ENCODE assay signal across 11 cellular contexts in genomic region chr17:79420318-79421243, GRCh38.
DNase-seq lines count a peak whose midpoint lies in the region; ATAC-seq, FAIRE-seq and TF ChIP-seq lines count a peak whose summit lies in the region.
"Had no signal": no experiment of that assay in that cellular context is flagged by ENCODE, and none has a peak within 500 bp of the region (broad histone marks: within the 10 kb centered on the region; RNA-seq: fewer than 3 reads in every experiment).

No MANE protein-coding gene starts in this region.

- peaks cover 76% of the 10 kb centered on the region for H3K27me3 Mint-ChIP-seq in MCF 10A (ENCODE audit: insufficient read depth, unreplicated experiment)
- H3K27me3 Mint-ChIP-seq in activated naive CD8-positive, alpha-beta T cell treated with anti-CD3 and anti-CD28 coated beads for 36 hours = peaks cover 8% of the 10 kb centered on the region

- no peaks in the 10 kb centered on the region for H3K9me3 ChIP-seq in breast epithelium
- H3K9me3 ChIP-seq: colonic mucosa, sigmoid colon had no signal

- no peak overlapping the region for H3K27ac Mint-ChIP-seq in MCF 10A (ENCODE audit: low read depth, unreplicated experiment)
- H3K27ac Mint-ChIP-seq in activated naive CD8-positive, alpha-beta T cell treated with anti-CD3 and anti-CD28 coated beads for 36 hours = no peak overlapping the region
- H3K27ac Mint-ChIP-seq: T-helper 1 cell treated with Interleukin-12 subunit alpha and Interleukin-12 subunit beta and Interleukin-4 antibody, amounts not matched to agents 30 μg/mL and 1 μg/mL, for 36 hours had no signal

- H3K27me3 ChIP-seq in breast epithelium = peaks cover 0 to 87% of the 10 kb centered on the region in 2 donors
- H3K27me3 ChIP-seq: colonic mucosa had no signal

- no peaks in the 10 kb centered on the region for H3K4me1 ChIP-seq in breast epithelium
- H3K4me1 ChIP-seq: colonic mucosa had no signal

- intact Hi-C loops in MCF 10A (cut with micrococcal nuclease) (no loop called here), breast epithelium (cut with DNase I; ENCODE audit: low total_unique reads) (no loop called here)

- TF ChIP-seq CTCF in MCF 10A (IDR thresholded peaks at IDR 0.05; ENCODE audit: unreplicated experiment) (no peak), breast epithelium (IDR thresholded peaks at IDR 0.05) (no peak)

- no peaks in the 10 kb centered on the region for H3K36me3 ChIP-seq in breast epithelium
- H3K36me3 ChIP-seq: colonic mucosa, sigmoid colon had no signal

- no peaks in the 10 kb centered on the region for H3K4me1 Mint-ChIP-seq in MCF 10A (ENCODE audit: insufficient read depth, unreplicated experiment)
- peaks cover 2% of the 10 kb centered on the region for H3K4me1 Mint-ChIP-seq in activated naive CD8-positive, alpha-beta T cell treated with anti-CD3 and anti-CD28 coated beads for 36 hours

- POLR2A ChIA-PET in MCF 10A (lab: Yijun Ruan, JAX) = no interaction called here

- no peak for ATAC-seq in HG03432 (IDR thresholded peaks at IDR 0.05; ENCODE audit: unreplicated experiment)

- no peak overlapping the region for H3K27ac ChIP-seq in breast epithelium
- H3K27ac ChIP-seq: colonic mucosa, sigmoid colon had no signal

- FAIRE-seq in urothelium cell line (lab: Jason Lieb, UNC) = no peak

- no peaks in the 10 kb centered on the region for H3K9me3 Mint-ChIP-seq in MCF 10A (ENCODE audit: unreplicated experiment)
- H3K9me3 Mint-ChIP-seq in activated naive CD8-positive, alpha-beta T cell treated with anti-CD3 and anti-CD28 coated beads for 36 hours = no peaks in the 10 kb centered on the region
- H3K9me3 Mint-ChIP-seq: T-helper 1 cell treated with Interleukin-12 subunit alpha and Interleukin-12 subunit beta and Interleukin-4 antibody, amounts not matched to agents 30 μg/mL and 1 μg/mL, for 36 hours had no signal

- H3K4me3 Mint-ChIP-seq in MCF 10A (ENCODE audit: unreplicated experiment) = no peak overlapping the region
- H3K4me3 Mint-ChIP-seq in activated naive CD8-positive, alpha-beta T cell treated with anti-CD3 and anti-CD28 coated beads for 36 hours = no peak overlapping the region
- H3K4me3 Mint-ChIP-seq: T-helper 1 cell treated with Interleukin-12 subunit alpha and Interleukin-12 subunit beta and Interleukin-4 antibody, amounts not matched to agents 30 μg/mL and 1 μg/mL, for 36 hours had no signal

- TF ChIP-seq POLR2A in breast epithelium (IDR thresholded peaks at IDR 0.05) = no peak

- BruUV-seq in MCF 10A (replicated peaks; lab: Mats Ljungman, UMichigan) = no TSS peak

- DNase-seq in MCF 10A (ENCODE audit: unreplicated experiment) (peak; percentile 42), breast epithelium (ENCODE audit: low spot score in 2 of 2) (no peak), myocyte (ENCODE audit: low read depth) (peak; percentile 3), urothelium cell line (ENCODE audit: low spot score) (peak; percentile 80), C1 segment of cervical spinal cord (lab: John Stamatoyannopoulos, UW) (no peak), NAMALWA (ENCODE audit: low spot score) (no peak)
- peak; percentile 58 for DNase-seq in activated naive CD8-positive, alpha-beta T cell treated with anti-CD3 and anti-CD28 coated beads for 36 hours
- DNase-seq: colonic mucosa, sigmoid colon had no signal

- no peak overlapping the region for H3K4me3 ChIP-seq in breast epithelium
- H3K4me3 ChIP-seq: colonic mucosa, sigmoid colon had no signal

- CTCF ChIA-PET in MCF 10A (lab: Yijun Ruan, JAX) = interaction anchor here (0.6 to 1.0 kb wide), 2 partner anchors 19 to 619 kb away, joined by 3 read pairs; no protein-coding TSS in a partner anchor

- H3K36me3 Mint-ChIP-seq in MCF 10A (ENCODE audit: insufficient read depth, unreplicated experiment) = peaks cover 5% of the 10 kb centered on the region
- H3K36me3 Mint-ChIP-seq in activated naive CD8-positive, alpha-beta T cell treated with anti-CD3 and anti-CD28 coated beads for 36 hours = no peaks in the 10 kb centered on the region

Comparison
In these comparisons a context has a peak if more than half of its experiments do, and no peak if none do; other contexts are left out.
1. DNase-seq: peak in MCF 10A (single experiment), activated naive CD8-positive, alpha-beta T cell treated with anti-CD3 and anti-CD28 coated beads for 36 hours (single experiment), myocyte (single experiment) and urothelium cell line (single experiment); none in breast epithelium (0 of 2), C1 segment of cervical spinal cord (0 of 14) and NAMALWA (single experiment).